23 cellular contexts compared by ENCODE assay signal in the genomic region with DNA sequence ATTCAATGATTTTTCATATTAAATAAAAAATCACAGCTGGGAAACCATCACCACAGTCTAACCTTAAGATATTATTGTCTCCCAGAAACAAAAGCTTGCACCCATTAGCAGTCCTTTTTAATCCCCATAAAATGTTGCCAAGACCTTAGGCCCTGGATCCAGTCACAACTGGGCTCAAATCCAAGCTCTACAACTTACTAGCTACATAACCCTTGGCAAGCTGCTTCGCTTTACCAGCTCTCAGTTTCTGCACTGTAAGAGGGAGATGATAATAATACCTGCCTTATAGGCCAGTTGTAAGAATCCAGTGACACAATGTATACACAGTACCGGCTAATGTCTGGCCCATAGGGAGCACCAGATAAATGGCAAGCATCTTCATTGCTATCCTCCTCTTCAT.
DNase-seq lines count a peak whose midpoint lies in the region; TF ChIP-seq lines count a peak whose summit lies in the region.
"Had no signal": no experiment of that assay in that cellular context is flagged by ENCODE, and none has a peak within 500 bp of the region (broad histone marks: within the 10 kb centered on the region; RNA-seq: fewer than 3 reads in every experiment).

No MANE protein-coding gene starts in this region.

- peak; percentile 22 for DNase-seq in AG20443 (ENCODE audit: low spot score)
- peak; percentile 45 for DNase-seq in MG63
- peak; percentile 48 for DNase-seq in astrocyte of the spinal cord (ENCODE audit: low read depth, low spot score)
- DNase-seq in myocyte (ENCODE audit: low read depth) = peak; percentile 41
- DNase-seq in posterior vena cava (ENCODE audit: low spot score) = no peak
- DNase-seq in stimulated activated CD4-positive, alpha-beta T cell treated with anti-CD3 and anti-CD28 coated beads, Interleukin-4, amount 100 ng/mL, for 4 hours = no peak
- no peak for DNase-seq in HEK293T (ENCODE audit: extremely low spot score)
- no peak for DNase-seq in activated T-cell treated with anti-CD3 and anti-CD28 coated beads, Interleukin-2, amount 50 U/mL, for 24 hours
- DNase-seq: activated CD4-positive, alpha-beta T cell treated with anti-CD3 and anti-CD28 coated beads for 1 hour; CD8-positive, alpha-beta memory T cell; central memory CD4-positive, alpha-beta T cell; effector CD4-positive, alpha-beta T cell; EL; KBM-7; NCI-H2171; retina; stimulated activated naive CD4-positive, alpha-beta T cell treated with Interleukin-2 at 50 U/mL for 16 hours; T1000 had no signal

- peaks cover 3% of the 10 kb centered on the region for H3K27me3 Mint-ChIP-seq in activated T-cell treated with anti-CD3 and anti-CD28 coated beads, Interleukin-2, amount 50 U/mL, for 24 hours

- intact Hi-C loops in posterior vena cava (cut with DNase I) = no loop called here

- H3K4me3 ChIP-seq in MG63 (no peak overlapping the region), astrocyte of the spinal cord (ENCODE audit: low read depth, low read length) (no peak overlapping the region)
- H3K4me3 ChIP-seq: adrenal gland, neural progenitor cell had no signal

- H3K9me3 Mint-ChIP-seq in activated T-cell treated with anti-CD3 and anti-CD28 coated beads, Interleukin-2, amount 50 U/mL, for 24 hours = no peaks in the 10 kb centered on the region
- H3K9me3 Mint-ChIP-seq: activated T-helper 2 cell treated with anti-CD3 and anti-CD28 coated beads, Interferon-gamma antibody, Interleukin-2, Interleukin-4, amounts not matched to agents 10 μg/mL and 5 μg/mL and 100 μg/mL, durations not matched to agents 14 hours and 24 hours and 36 hours; CD8-positive, alpha-beta memory T cell; mesothelial cell of epicardium; neural progenitor cell; type B pancreatic cell had no signal

- in situ Hi-C loops in astrocyte of the spinal cord (cut with HindIII; ENCODE audit: low sequenced_read_pairs) = no loop called here

- H3K36me3 ChIP-seq in MG63 = no peaks in the 10 kb centered on the region
- H3K36me3 ChIP-seq: adrenal gland, neural progenitor cell had no signal

- POLR2A ChIA-PET in HEK293T (lab: Yijun Ruan, JAX) = no interaction called here

- no peak overlapping the region for H3K4me3 Mint-ChIP-seq in activated T-cell treated with anti-CD3 and anti-CD28 coated beads, Interleukin-2, amount 50 U/mL, for 24 hours
- H3K4me3 Mint-ChIP-seq: CD8-positive, alpha-beta memory T cell; mesothelial cell of epicardium; neural progenitor cell; type B pancreatic cell had no signal

- no peak overlapping the region for H3K27ac Mint-ChIP-seq in activated T-cell treated with anti-CD3 and anti-CD28 coated beads, Interleukin-2, amount 50 U/mL, for 24 hours
- H3K27ac Mint-ChIP-seq: activated T-helper 2 cell treated with anti-CD3 and anti-CD28 coated beads, Interferon-gamma antibody, Interleukin-2, Interleukin-4, amounts not matched to agents 10 μg/mL and 5 μg/mL and 100 μg/mL, durations not matched to agents 14 hours and 24 hours and 36 hours; CD8-positive, alpha-beta memory T cell; mesothelial cell of epicardium; neural progenitor cell; type B pancreatic cell had no signal

- no peaks in the 10 kb centered on the region for H3K4me1 Mint-ChIP-seq in activated T-cell treated with anti-CD3 and anti-CD28 coated beads, Interleukin-2, amount 50 U/mL, for 24 hours (ENCODE audit: low read depth)
- H3K4me1 Mint-ChIP-seq: CD8-positive, alpha-beta memory T cell; mesothelial cell of epicardium had no signal

- no peaks in the 10 kb centered on the region for H3K27me3 ChIP-seq in MG63
- H3K27me3 ChIP-seq: neural progenitor cell had no signal

- no peak for TF ChIP-seq CTCF in astrocyte of the spinal cord (IDR thresholded peaks at IDR 0.05; ENCODE audit: low read depth, low read length)

- H3K36me3 Mint-ChIP-seq in activated T-cell treated with anti-CD3 and anti-CD28 coated beads, Interleukin-2, amount 50 U/mL, for 24 hours (ENCODE audit: low read depth) = no peaks in the 10 kb centered on the region
- H3K36me3 Mint-ChIP-seq: CD8-positive, alpha-beta memory T cell; mesothelial cell of epicardium; neural progenitor cell; type B pancreatic cell had no signal

- no peaks in the 10 kb centered on the region for H3K9me3 ChIP-seq in MG63
- H3K9me3 ChIP-seq: adrenal gland had no signal

- CTCF ChIA-PET in HEK293T (lab: Yijun Ruan, JAX) = no interaction called here

TF ChIP-seq in HEK293T, 16 proteins besides CTCF, POLR2A, EP300 and RAD21:
- TF ChIP-seq LEF1 (IDR thresholded peaks at IDR 0.05; ENCODE audit: borderline replicate concordance) (no peak), CTBP1 (IDR thresholded peaks at IDR 0.05; ENCODE audit: borderline replicate concordance) (no peak)
- TF ChIP-seq, protein P1, sequence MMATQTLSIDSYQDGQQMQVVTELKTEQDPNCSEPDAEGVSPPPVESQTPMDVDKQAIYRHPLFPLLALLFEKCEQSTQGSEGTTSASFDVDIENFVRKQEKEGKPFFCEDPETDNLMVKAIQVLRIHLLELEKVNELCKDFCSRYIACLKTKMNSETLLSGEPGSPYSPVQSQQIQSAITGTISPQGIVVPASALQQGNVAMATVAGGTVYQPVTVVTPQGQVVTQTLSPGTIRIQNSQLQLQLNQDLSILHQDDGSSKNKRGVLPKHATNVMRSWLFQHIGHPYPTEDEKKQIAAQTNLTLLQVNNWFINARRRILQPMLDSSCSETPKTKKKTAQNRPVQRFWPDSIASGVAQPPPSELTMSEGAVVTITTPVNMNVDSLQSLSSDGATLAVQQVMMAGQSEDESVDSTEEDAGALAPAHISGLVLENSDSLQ (IDR thresholded peaks at IDR 0.05) = no peak
TF ChIP-seq in HEK293T: peak in this region for 0.

Comparison
In these comparisons a context has a peak if more than half of its experiments do, and no peak if none do; other contexts are left out.
1. DNase-seq: peak in AG20443 (single experiment), MG63 (single experiment), astrocyte of the spinal cord (single experiment) and myocyte (single experiment); none in posterior vena cava (single experiment), stimulated activated CD4-positive, alpha-beta T cell treated with anti-CD3 and anti-CD28 coated beads, Interleukin-4, amount 100 ng/mL, for 4 hours (0 of 2), HEK293T (single experiment) and activated T-cell treated with anti-CD3 and anti-CD28 coated beads, Interleukin-2, amount 50 U/mL, for 24 hours (single experiment).